In the genomic region with DNA sequence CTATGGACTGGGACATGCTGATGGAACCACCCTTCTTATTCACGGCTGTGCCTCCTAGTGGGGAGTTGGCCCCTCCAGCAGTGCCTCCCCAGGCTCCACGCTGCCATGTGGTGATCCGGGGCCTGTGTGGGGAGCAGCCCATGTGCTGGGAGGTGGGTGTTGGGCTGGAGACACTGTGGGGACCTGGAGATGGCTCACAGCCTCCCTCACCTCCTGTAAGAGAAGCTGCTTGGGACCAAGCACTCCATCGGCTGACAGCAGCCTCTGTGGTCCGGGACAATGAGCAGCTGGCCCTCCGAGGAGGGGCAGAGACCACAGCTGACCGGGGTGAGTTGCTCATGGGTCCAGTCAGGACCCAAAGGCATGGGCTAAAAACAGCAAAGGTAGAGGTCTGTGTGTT, we compare ENCODE assay signal across 1 cellular context.
TF ChIP-seq lines count a peak whose summit lies in the region.

No MANE protein-coding gene starts in this region.

TF ChIP-seq in K562, 482 proteins besides CTCF, POLR2A, EP300 and RAD21:
- TF ChIP-seq SMAD4 (CRISPR knock-in tag; conservative IDR thresholded peaks at IDR 0.05) = no peak
- no peak for TF ChIP-seq TRIM24 (IDR thresholded peaks at IDR 0.05)
- no peak for TF ChIP-seq ZNF239 (CRISPR knock-in tag; IDR thresholded peaks at IDR 0.05)
- TF ChIP-seq, protein P1, sequence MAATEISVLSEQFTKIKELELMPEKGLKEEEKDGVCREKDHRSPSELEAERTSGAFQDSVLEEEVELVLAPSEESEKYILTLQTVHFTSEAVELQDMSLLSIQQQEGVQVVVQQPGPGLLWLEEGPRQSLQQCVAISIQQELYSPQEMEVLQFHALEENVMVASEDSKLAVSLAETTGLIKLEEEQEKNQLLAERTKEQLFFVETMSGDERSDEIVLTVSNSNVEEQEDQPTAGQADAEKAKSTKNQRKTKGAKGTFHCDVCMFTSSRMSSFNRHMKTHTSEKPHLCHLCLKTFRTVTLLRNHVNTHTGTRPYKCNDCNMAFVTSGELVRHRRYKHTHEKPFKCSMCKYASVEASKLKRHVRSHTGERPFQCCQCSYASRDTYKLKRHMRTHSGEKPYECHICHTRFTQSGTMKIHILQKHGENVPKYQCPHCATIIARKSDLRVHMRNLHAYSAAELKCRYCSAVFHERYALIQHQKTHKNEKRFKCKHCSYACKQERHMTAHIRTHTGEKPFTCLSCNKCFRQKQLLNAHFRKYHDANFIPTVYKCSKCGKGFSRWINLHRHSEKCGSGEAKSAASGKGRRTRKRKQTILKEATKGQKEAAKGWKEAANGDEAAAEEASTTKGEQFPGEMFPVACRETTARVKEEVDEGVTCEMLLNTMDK (IDR thresholded peaks at IDR 0.05; ENCODE audit: borderline replicate concordance, insufficient read depth, low read depth, low read length, poor library complexity, severe bottlenecking) = no peak
- TF ChIP-seq ZNF436 (CRISPR knock-in tag; IDR thresholded peaks at IDR 0.05) = no peak
- TF ChIP-seq POLR2G (IDR thresholded peaks at IDR 0.05; ENCODE audit: low read depth, low read length) = peak; percentile 61
